Comparison of ENCODE assay signal across 8 cellular contexts in genomic region chr19:47778089-47778953, GRCh38. TPM values are rescaled to one million over a fixed set of nuclear protein-coding genes. Genes with fewer than 3 reads are reported as not detected.
A peak's percentile ranks its signal among the peaks of the same experiment; 100 is the strongest.
DNase-seq lines count a peak whose midpoint lies in the region; ATAC-seq and TF ChIP-seq lines count a peak whose summit lies in the region.

Gene SELENOW (plus strand): TSS chr19:47778703. CDS start chr19:47778786, 83 bp downstream.

- peak; percentile 85 for ATAC-seq in omental fat pad (ENCODE audit: low FRiP score)

- H3K27ac ChIP-seq in MM.1S (ENCODE audit: low read length) = peak within 1 kb of the TSS; percentile 53; the same call in 1 of the 2 replicates
- peak within 1 kb of the TSS; percentile 91 for H3K27ac ChIP-seq in SK-N-MC
- peak within 1 kb of the TSS; percentile 98 for H3K27ac ChIP-seq in temporal lobe (ENCODE audit: low read depth, low read length)

- H3K9ac ChIP-seq in MM.1S (ENCODE audit: low read length) (peak within 1 kb of the TSS; percentile 93), SK-N-MC (ENCODE audit: insufficient read length) (peak within 1 kb of the TSS; percentile 93)

- DNase-seq in DMS53 (lab: John Stamatoyannopoulos, UW) = peak; percentile 94
- DNase-seq in GOT3 (lab: John Stamatoyannopoulos, UW) = peak; percentile 46
- DNase-seq in MM.1S = peak; percentile 77
- no peak for DNase-seq in SK-N-MC (ENCODE audit: low read depth, low spot score)
- DNase-seq in activated naive CD4-positive, alpha-beta T cell treated with anti-CD3 and anti-CD28 coated beads, Interleukin-2, amount 50 U/mL, for 16 hours = peak; percentile 79
- DNase-seq in glomerular endothelial cell (ENCODE audit: extremely low read depth, low read depth, low spot score) = no peak
- DNase-seq in omental fat pad (ENCODE audit: low spot score) = no peak

- peak within 1 kb of the TSS; percentile 94 for H2AFZ ChIP-seq in MM.1S (ENCODE audit: low read length)

- no peaks in the 10 kb centered on the region for H3K36me3 ChIP-seq in MM.1S (replicated peaks; ENCODE audit: insufficient read depth, low read length)
- H3K36me3 ChIP-seq in SK-N-MC (ENCODE audit: insufficient read depth, low read length) = peaks cover 16% of the 10 kb centered on the region; the same call in 1 of the 2 replicates

- H3K9me3 ChIP-seq in MM.1S (replicated peaks; ENCODE audit: insufficient read depth, low read length) = no peaks in the 10 kb centered on the region
- no peaks in the 10 kb centered on the region for H3K9me3 ChIP-seq in SK-N-MC (ENCODE audit: low read depth, low read length)

- peak within 1 kb of the TSS; percentile 84 for H3K4me2 ChIP-seq in MM.1S (ENCODE audit: low read depth, low read length)

- H3K9me2 ChIP-seq in MM.1S (replicated peaks; ENCODE audit: insufficient read depth, low read length) = no peaks in the 10 kb centered on the region

- H3F3A ChIP-seq in MM.1S (ENCODE audit: insufficient read depth, low read length) = no peaks in the 10 kb centered on the region

- peaks cover 14% of the 10 kb centered on the region for H3K27me3 ChIP-seq in MM.1S (replicated peaks; ENCODE audit: insufficient read depth, low read length)

- H3K4me3 ChIP-seq in MM.1S (ENCODE audit: low read length) = peak within 1 kb of the TSS; percentile 87
- H3K4me3 ChIP-seq in SK-N-MC = peak within 1 kb of the TSS; percentile 87

- TF ChIP-seq CTCF in MM.1S (IDR thresholded peaks at IDR 0.05; ENCODE audit: low read length) (no peak), omental fat pad (IDR thresholded peaks at IDR 0.05) (no peak)

- no peaks in the 10 kb centered on the region for H4K20me1 ChIP-seq in MM.1S (ENCODE audit: insufficient read depth, low read length)

- peaks cover 11% of the 10 kb centered on the region for H3K79me2 ChIP-seq in MM.1S (ENCODE audit: low read length)

- H3K4me1 ChIP-seq in MM.1S (ENCODE audit: low read length) = no peaks in the 10 kb centered on the region

RNA-seq across cellular contexts. Expression of gene SELENOW, which starts in this region (rescaled TPM):
- total RNA-seq in glomerular endothelial cell = 418 and 795 TPM in 2 replicates
- total RNA-seq in omental fat pad = 100 to 1,000 TPM; 198 to 420 (median 334) TPM
- total RNA-seq in temporal lobe = 215 TPM

Comparison
In these comparisons a context has a peak if more than half of its experiments do, and no peak if none do; other contexts are left out.
1. DNase-seq: peak in DMS53 (single experiment), GOT3 (single experiment), MM.1S (single experiment) and activated naive CD4-positive, alpha-beta T cell treated with anti-CD3 and anti-CD28 coated beads, Interleukin-2, amount 50 U/mL, for 16 hours (single experiment); none in SK-N-MC (single experiment), glomerular endothelial cell (single experiment) and omental fat pad (single experiment).
2. Peak in every context shown above with its lines, with median percentiles within 50 percentile points of each other: H3K27ac ChIP-seq.